In genomic region chr6:13362432-13362831, GRCh38 we compare ENCODE assay signal across 28 cellular contexts. TPM values are rescaled to one million over a fixed set of nuclear protein-coding genes. Genes with fewer than 3 reads are reported as not detected.
DNase-seq lines count a peak whose midpoint lies in the region; ATAC-seq and TF ChIP-seq lines count a peak whose summit lies in the region.
"Had no signal": no experiment of that assay in that cellular context is flagged by ENCODE, and none has a peak within 500 bp of the region (broad histone marks: within the 10 kb centered on the region; RNA-seq: fewer than 3 reads in every experiment).

No MANE protein-coding gene starts in this region.

- intact Hi-C loops in right lobe of liver (cut with DNase I), result no loop called here

- no peaks in the 10 kb centered on the region for H3K27me3 Mint-ChIP-seq in natural killer cell treated with Interleukin-12 subunit alpha and Interleukin-12 subunit beta and Interleukin-15 and Interleukin-18, amount 100 ng/mL, for 72 hours
- H3K27me3 Mint-ChIP-seq: activated CD4-positive, alpha-beta memory T cell treated with anti-CD3 and anti-CD28 coated beads for 36 hours; stimulated activated naive CD8-positive, alpha-beta T cell treated with anti-CD3 and anti-CD28 coated beads, Interleukin-15, amount 100 ng/mL, for 72 hours; type B pancreatic cell had no signal

- H3K27ac ChIP-seq in liver (ENCODE audit: low read depth in 1 of 2, low read length in 2 of 2) (no peak overlapping the region), right lobe of liver (no peak overlapping the region)
- H3K27ac ChIP-seq: A549, C4-2B, parathyroid adenoma, SK-N-MC had no signal

- H3K4me3 Mint-ChIP-seq in natural killer cell treated with Interleukin-12 subunit alpha and Interleukin-12 subunit beta and Interleukin-15 and Interleukin-18, amount 100 ng/mL, for 72 hours, result no peak overlapping the region
- H3K4me3 Mint-ChIP-seq: activated CD4-positive, alpha-beta memory T cell treated with anti-CD3 and anti-CD28 coated beads for 36 hours; stimulated activated naive CD8-positive, alpha-beta T cell treated with anti-CD3 and anti-CD28 coated beads, Interleukin-15, amount 100 ng/mL, for 72 hours; type B pancreatic cell; WTC11 had no signal

- no peak for TF ChIP-seq CTCF in liver (IDR thresholded peaks at IDR 0.05; ENCODE audit: low read depth, low read length, missing input control)
- TF ChIP-seq CTCF in right lobe of liver (IDR thresholded peaks at IDR 0.05), result no peak
- no peak for TF ChIP-seq CTCF in epithelial cell of esophagus (IDR thresholded peaks at IDR 0.05; ENCODE audit: insufficient read depth, low read depth, low read length, missing control alignments)

- H3K27ac Mint-ChIP-seq in natural killer cell treated with Interleukin-12 subunit alpha and Interleukin-12 subunit beta and Interleukin-15 and Interleukin-18, amount 100 ng/mL, for 72 hours, result no peak overlapping the region
- H3K27ac Mint-ChIP-seq: activated CD4-positive, alpha-beta memory T cell treated with anti-CD3 and anti-CD28 coated beads for 36 hours; stimulated activated naive CD8-positive, alpha-beta T cell treated with anti-CD3 and anti-CD28 coated beads, Interleukin-15, amount 100 ng/mL, for 72 hours; type B pancreatic cell; WTC11 had no signal

- peaks cover 0 to 3% (median 0%) of the 10 kb centered on the region in 4 donors for H3K4me1 ChIP-seq in liver (ENCODE audit: control insufficient read depth in 4 of 4, insufficient read depth in 4 of 4, low read length in 3 of 4)
- H3K4me1 ChIP-seq in right lobe of liver, result no peaks in the 10 kb centered on the region
- H3K4me1 ChIP-seq: A549, parathyroid adenoma had no signal

- H3K36me3 Mint-ChIP-seq in natural killer cell treated with Interleukin-12 subunit alpha and Interleukin-12 subunit beta and Interleukin-15 and Interleukin-18, amount 100 ng/mL, for 72 hours, result no peaks in the 10 kb centered on the region
- H3K36me3 Mint-ChIP-seq: activated CD4-positive, alpha-beta memory T cell treated with anti-CD3 and anti-CD28 coated beads for 36 hours; WTC11 had no signal

- TF ChIP-seq RAD21 in liver (IDR thresholded peaks at IDR 0.05), result peak in 1 of 2 donors; percentile 21

- no peak overlapping the region for H3K4me3 ChIP-seq in liver (ENCODE audit: low read depth in 1 of 3, low read length in 3 of 3)
- no peak overlapping the region for H3K4me3 ChIP-seq in right lobe of liver
- no peak overlapping the region for H3K4me3 ChIP-seq in epithelial cell of esophagus (ENCODE audit: low read length)
- H3K4me3 ChIP-seq: A549, lung, SK-N-MC had no signal

- H3K36me3 ChIP-seq in liver (ENCODE audit: control insufficient read depth in 4 of 4, insufficient read depth in 3 of 4, low read depth in 1 of 4, low read length in 3 of 4) (peaks cover 2 to 13% (median 9%) of the 10 kb centered on the region in 4 donors), right lobe of liver (peaks cover 0 to 9% (median 7%) of the 10 kb centered on the region in 4 donors)

- H3K9ac ChIP-seq in liver (ENCODE audit: low read depth in 1 of 2, low read length in 2 of 2), result no peak overlapping the region
- H3K9ac ChIP-seq: parathyroid adenoma had no signal

- H3K9me3 ChIP-seq in liver (ENCODE audit: control insufficient read depth in 4 of 4, low read length in 3 of 4) (no peaks in the 10 kb centered on the region), right lobe of liver (no peaks in the 10 kb centered on the region)
- H3K9me3 ChIP-seq: A549 had no signal

- H3K4me1 Mint-ChIP-seq in natural killer cell treated with Interleukin-12 subunit alpha and Interleukin-12 subunit beta and Interleukin-15 and Interleukin-18, amount 100 ng/mL, for 72 hours (ENCODE audit: low read depth in 2 of 2), result peaks cover 16 to 18% of the 10 kb centered on the region in 2 donors

- H3K27me3 ChIP-seq in liver (ENCODE audit: control insufficient read depth in 4 of 4, insufficient read depth in 4 of 4, low read length in 3 of 4) (no peaks in the 10 kb centered on the region), right lobe of liver (no peaks in the 10 kb centered on the region)

- ATAC-seq in right lobe of liver, result no peak
- ATAC-seq in natural killer cell treated with Interleukin-12 subunit alpha and Interleukin-12 subunit beta and Interleukin-15 and Interleukin-18, amount 100 ng/mL, for 72 hours, result no peak
- ATAC-seq: A549; HepG2; PC-3; stimulated activated naive CD8-positive, alpha-beta T cell treated with anti-CD3 and anti-CD28 coated beads, Interleukin-15, amount 100 ng/mL, for 72 hours; WTC11 had no signal

- DNase-seq in right lobe of liver, result no peak
- DNase-seq in epithelial cell of esophagus (ENCODE audit: low read depth), result peak; percentile 37
- DNase-seq in kidney tubule cell (ENCODE audit: low spot score), result peak; percentile 97
- no peak for DNase-seq in natural killer cell treated with Interleukin-12 subunit alpha and Interleukin-12 subunit beta and Interleukin-15 and Interleukin-18, amount 100 ng/mL, for 72 hours (ENCODE audit: low spot score)
- DNase-seq in NCI-H1105 (lab: John Stamatoyannopoulos, UW), result no peak
- DNase-seq in NCI-H345 (lab: John Stamatoyannopoulos, UW), result no peak
- DNase-seq in COR-L47 (lab: John Stamatoyannopoulos, UW), result no peak
- DNase-seq: activated CD4-positive, alpha-beta memory T cell treated with anti-CD3 and anti-CD28 coated beads for 36 hours; activated naive CD4-positive, alpha-beta T cell treated with Interleukin-2 at 50 U/mL for 16 hours; activated T-cell treated with anti-CD3 and anti-CD28 coated beads, Interleukin-2, amount 50 U/mL, for 1 hour; anterior cingulate cortex; H7; MM.1S; NCI-H146; NCI-H2171 treated with DMSO at 0.1 percent for 48 hours; NCI-H748 treated with DMSO at 0.1 percent for 48 hours; PC-3; stimulated activated CD4-positive, alpha-beta T cell treated with anti-CD3 and anti-CD28 coated beads, Interleukin-2, amount 100 ng/mL, for 48 hours; stimulated activated naive CD8-positive, alpha-beta T cell treated with anti-CD3 and anti-CD28 coated beads, Interleukin-15, amount 100 ng/mL, for 72 hours had no signal

- no peaks in the 10 kb centered on the region for H3K9me3 Mint-ChIP-seq in natural killer cell treated with Interleukin-12 subunit alpha and Interleukin-12 subunit beta and Interleukin-15 and Interleukin-18, amount 100 ng/mL, for 72 hours
- H3K9me3 Mint-ChIP-seq: activated CD4-positive, alpha-beta memory T cell treated with anti-CD3 and anti-CD28 coated beads for 36 hours; stimulated activated naive CD8-positive, alpha-beta T cell treated with anti-CD3 and anti-CD28 coated beads, Interleukin-15, amount 100 ng/mL, for 72 hours; type B pancreatic cell; WTC11 had no signal

- TF ChIP-seq POLR2A in right lobe of liver (IDR thresholded peaks at IDR 0.05), result no peak

- WGBS in liver, result 85% methylated on average over 5 of the region's 5 CpGs
- 91% methylated on average over 4 of the region's 5 CpGs for WGBS in right lobe of liver (ENCODE audit: insufficient coverage, low coverage, low lambda C conversion rate, missing lambda C conversion rate)

TF ChIP-seq in liver, 16 proteins besides CTCF, POLR2A, EP300 and RAD21:
- peak; percentile 6 for TF ChIP-seq SP1 (IDR thresholded peaks at IDR 0.05)
- TF ChIP-seq NR2F2 (IDR thresholded peaks at IDR 0.05), result peak; percentile 68
- TF ChIP-seq FOXA2 (IDR thresholded peaks at IDR 0.05), result no peak
- no peak for TF ChIP-seq RXRA (IDR thresholded peaks at IDR 0.05)

RNA-seq across cellular contexts. Expression of gene TBC1D7, which starts 34.1 kb away (rescaled TPM):
- total RNA-seq in liver, result 10 to 100 TPM; 10.1 to 11.1 TPM
- polyA plus RNA-seq in liver, result 10 to 100 TPM in 1 of 2 donors, 1 to 10 TPM in 1; 9.6 to 18.8 TPM
- total RNA-seq in right lobe of liver, result 10 to 100 TPM in 2 of 6 experiments, 1 to 10 TPM in 4; 7.8 to 16.0 (median 9.7) TPM
- total RNA-seq in natural killer cell treated with Interleukin-12 subunit alpha and Interleukin-12 subunit beta and Interleukin-15 and Interleukin-18, amount 100 ng/mL, for 72 hours, result 10 to 100 TPM; 21.8 to 23.4 TPM

Comparison
In these comparisons a context has a peak if more than half of its experiments do, and no peak if none do; other contexts are left out.
1. DNase-seq: peak in epithelial cell of esophagus (single experiment) and kidney tubule cell (single experiment); none in right lobe of liver (0 of 3), natural killer cell treated with Interleukin-12 subunit alpha and Interleukin-12 subunit beta and Interleukin-15 and Interleukin-18, amount 100 ng/mL, for 72 hours (single experiment), NCI-H1105 (single experiment), NCI-H345 (single experiment) and COR-L47 (single experiment).